14 cellular contexts compared by ENCODE assay signal in genomic region chr5:41908374-41909079, GRCh38. TPM values are rescaled to one million over a fixed set of nuclear protein-coding genes. Genes with fewer than 3 reads are reported as not detected.
DNase-seq lines count a peak whose midpoint lies in the region; ATAC-seq, FAIRE-seq and TF ChIP-seq lines count a peak whose summit lies in the region.
"Had no signal": no experiment of that assay in that cellular context is flagged by ENCODE, and none has a peak within 500 bp of the region (broad histone marks: within the 10 kb centered on the region; RNA-seq: fewer than 3 reads in every experiment).

No MANE protein-coding gene starts in this region.

- no peak for TF ChIP-seq RAD21 in K562 (CRISPR knock-in tag; conservative IDR thresholded peaks at IDR 0.05 in 1 of 2, IDR thresholded peaks at IDR 0.05 in 1 of 2)

- H3K4ac ChIP-seq in mesenchymal stem cell (ENCODE audit: low read depth in 1 of 2, low read length in 2 of 2): no peak overlapping the region

- TF ChIP-seq EP300 in K562 (IDR thresholded peaks at IDR 0.05; ENCODE audit: low read length): no peak

- H2AK5ac ChIP-seq in mesenchymal stem cell (ENCODE audit: low read length, severe bottlenecking): no peak overlapping the region

- POLR2A ChIA-PET in K562 (lab: Yijun Ruan, JAX): no interaction called here

- peaks cover 23% of the 10 kb centered on the region for H3K36me3 Mint-ChIP-seq in mesothelial cell of epicardium

- H3K18ac ChIP-seq in mesenchymal stem cell (ENCODE audit: low read depth in 1 of 2, low read length in 2 of 2): no peak overlapping the region

- TF ChIP-seq POLR2A in K562 (conservative IDR thresholded peaks at IDR 0.05): no peak

- H3K36me3 ChIP-seq in K562 (ENCODE audit: control insufficient read depth, insufficient read depth, low read length): peaks cover 80% of the 10 kb centered on the region
- H3K36me3 ChIP-seq in mesenchymal stem cell (ENCODE audit: control insufficient read depth in 1 of 2, insufficient read depth in 2 of 2, low read depth in 1 of 2, low read length in 2 of 2): peaks cover 0 to 78% of the 10 kb centered on the region in 2 experiments

- 81% methylated on average over 4 of the region's 4 CpGs for whole genome bisulfite sequencing in K562 (ENCODE audit: insufficient coverage, low coverage, missing lambda C conversion rate)
- 100% methylated on average over 3 of the region's 4 CpGs for WGBS in mesenchymal stem cell

- H3K9me1 ChIP-seq in K562 (ENCODE audit: control insufficient read depth, insufficient read depth, low read length): no peaks in the 10 kb centered on the region

- H3K9me3 Mint-ChIP-seq in mesothelial cell of epicardium: no peaks in the 10 kb centered on the region

- no peak overlapping the region for H3K27ac Mint-ChIP-seq in mesothelial cell of epicardium

- in situ Hi-C loops in K562 (cut with MboI): no loop called here

- no peak overlapping the region for H3K4me3 Mint-ChIP-seq in mesothelial cell of epicardium

- H3K27ac ChIP-seq in K562 (ENCODE audit: extremely low read depth, low read depth, low read length) (no peak overlapping the region), mesenchymal stem cell (ENCODE audit: low read length, poor library complexity, severe bottlenecking) (no peak overlapping the region)

- peaks cover 36% of the 10 kb centered on the region for H3K79me2 ChIP-seq in K562 (ENCODE audit: control insufficient read depth, insufficient read depth, low read length)

- H3K4me3 ChIP-seq in AG10803 (ENCODE audit: low read length) (no peak overlapping the region), K562 (no peak overlapping the region), mesenchymal stem cell (ENCODE audit: insufficient read depth in 1 of 2, low read depth in 1 of 2, low read length in 2 of 2) (no peak overlapping the region)

- H3K14ac ChIP-seq in mesenchymal stem cell (ENCODE audit: low read length in 2 of 2): no peak overlapping the region

- peaks cover 6 to 12% of the 10 kb centered on the region in 2 experiments for H3K4me1 ChIP-seq in K562 (replicated peaks in 1 of 2; ENCODE audit: control insufficient read depth in 2 of 2, insufficient read depth in 2 of 2, low read length in 2 of 2)
- peaks cover 3% of the 10 kb centered on the region for H3K4me1 ChIP-seq in mesenchymal stem cell (ENCODE audit: control insufficient read depth, insufficient read depth, low read depth, low read length)

- intact Hi-C loops in K562 (cut with micrococcal nuclease): no loop called here

- no peak overlapping the region for H3K23ac ChIP-seq in mesenchymal stem cell (ENCODE audit: low read length in 2 of 2)

- H2BK5ac ChIP-seq in mesenchymal stem cell (ENCODE audit: low read depth, low read length, poor library complexity, severe bottlenecking): no peak overlapping the region

- no peak for ATAC-seq in K562
- ATAC-seq in stimulated activated naive CD8-positive, alpha-beta T cell treated with anti-CD3 and anti-CD28 coated beads, Interleukin-15, Interleukin-2, amounts not matched to agents 100 U/mL and 50 U/mL, for 24 hours: no peak

- no peak overlapping the region for H4K8ac ChIP-seq in mesenchymal stem cell (ENCODE audit: low read length)

- CTCF ChIA-PET in K562 (lab: Yijun Ruan, JAX; ENCODE audit: low intra/inter-chr PET ratio): no interaction called here

- H2BK120ac ChIP-seq in mesenchymal stem cell (ENCODE audit: low read depth, low read length): no peak overlapping the region

- BruUV-seq in K562 (replicated peaks; lab: Mats Ljungman, UMichigan): no TSS peak

- no peaks in the 10 kb centered on the region for H4K20me1 ChIP-seq in K562 (replicated peaks; ENCODE audit: control insufficient read depth, insufficient read depth, low read length)

- TF ChIP-seq CTCF in AG10803 (conservative IDR thresholded peaks at IDR 0.05; ENCODE audit: low read length) (no peak), K562 (IDR thresholded peaks at IDR 0.05 in 2 of 3, conservative IDR thresholded peaks at IDR 0.05 in 1 of 3; ENCODE audit: insufficient read depth in 2 of 3, low read depth in 1 of 3, low read length in 3 of 3) (no peak), mesothelial cell of epicardium (IDR thresholded peaks at IDR 0.05; ENCODE audit: unreplicated experiment) (no peak)

- no peak overlapping the region for H2BK15ac ChIP-seq in mesenchymal stem cell (ENCODE audit: low read depth, poor library complexity, severe bottlenecking)

- no peak overlapping the region for H4K91ac ChIP-seq in mesenchymal stem cell (ENCODE audit: low read length)

- no peaks in the 10 kb centered on the region for H3K9me3 ChIP-seq in K562 (replicated peaks; ENCODE audit: control insufficient read depth, insufficient read depth, low read depth, low read length)
- H3K9me3 ChIP-seq in mesenchymal stem cell (ENCODE audit: control insufficient read depth, low read length): no peaks in the 10 kb centered on the region

- no peaks in the 10 kb centered on the region for H3K27me3 Mint-ChIP-seq in mesothelial cell of epicardium (ENCODE audit: low read depth)

- H3K4me2 ChIP-seq in K562 (ENCODE audit: insufficient read depth, low read length): no peak overlapping the region
- H3K4me2 ChIP-seq in mesenchymal stem cell (ENCODE audit: low read length, poor library complexity, severe bottlenecking): no peak overlapping the region

- H3K27me3 ChIP-seq in K562 (ENCODE audit: control insufficient read depth in 2 of 2, insufficient read depth in 2 of 2, low read length in 2 of 2): no peaks in the 10 kb centered on the region
- no peaks in the 10 kb centered on the region for H3K27me3 ChIP-seq in mesenchymal stem cell (ENCODE audit: control insufficient read depth in 1 of 2, insufficient read depth in 1 of 2, low read length in 2 of 2)

- H2AFZ ChIP-seq in K562 (ENCODE audit: low read depth, low read length) (no peak overlapping the region), mesenchymal stem cell (ENCODE audit: low read depth, low read length) (no peak overlapping the region)

- FAIRE-seq in K562 (lab: Jason Lieb, UNC): no peak

- no peak overlapping the region for H2BK12ac ChIP-seq in mesenchymal stem cell (ENCODE audit: low read length in 2 of 2)

- H3K9ac ChIP-seq in K562 (ENCODE audit: insufficient read depth in 1 of 2, low read depth in 2 of 2, low read length in 2 of 2): no peak overlapping the region
- H3K9ac ChIP-seq in mesenchymal stem cell (ENCODE audit: low read length): peak overlapping the region; percentile 100

- H3K4me1 Mint-ChIP-seq in mesothelial cell of epicardium: peaks cover 19% of the 10 kb centered on the region

- DNase-seq in AG10803 (ENCODE audit: low read depth): peak; percentile 66
- DNase-seq in HS-5 (ENCODE audit: low read depth): peak; percentile 28
- no peak for DNase-seq in K562 (ENCODE audit: extremely low read depth in 1 of 4, low spot score in 3 of 4)
- peak; percentile 80 for DNase-seq in mesenchymal stem cell
- no peak for DNase-seq in stimulated activated naive CD8-positive, alpha-beta T cell treated with anti-CD3 and anti-CD28 coated beads, Interleukin-15, Interleukin-2, amounts not matched to agents 100 U/mL and 50 U/mL, for 24 hours
- no peak for DNase-seq in RPMI8226
- DNase-seq in mesothelial cell of epicardium (ENCODE audit: low spot score in 2 of 2, unreplicated experiment in 2 of 2): no peak
- DNase-seq in NCI-H69 (lab: John Stamatoyannopoulos, UW): no peak
- DNase-seq: activated CD4-positive, alpha-beta T cell treated with anti-CD3 and anti-CD28 coated beads, Interleukin-2, amount 50 U/mL, for 4 hours; aorta; DMS153; midbrain; NCI-H526 treated with DMSO at 0.1 percent for 48 hours; stimulated activated CD4-positive, alpha-beta T cell treated with anti-CD3 and anti-CD28 coated beads, Interleukin-12 subunit alpha, Interleukin-12 subunit beta, amount 100 ng/mL, for 4 hours had no signal

- H3K79me1 ChIP-seq in mesenchymal stem cell (replicated peaks; ENCODE audit: low read length, poor library complexity, severe bottlenecking): peaks cover 7% of the 10 kb centered on the region

RNA-seq across cellular contexts. Expression of gene RIMOC1, which starts 4.4 kb away (rescaled TPM):
- 9.3 and 33.8 TPM in 2 replicates for total RNA-seq in K562 (2011; cell fraction: chromatin; rRNA removed; ENCODE audit: low replicate concordance)
- 5.0 and 6.3 TPM in 2 replicates for total RNA-seq in K562 (2011; cell fraction: nucleolus; rRNA removed)
- 20.1 and 37.6 TPM in 2 replicates for total RNA-seq in K562 (2011; cell fraction: nucleoplasm; rRNA removed)
- total RNA-seq in K562 (2014; rRNA removed) (13.8 and 19.6 TPM in 2 replicates), K562 (2014; rRNA removed; fragmentation: Illumina TruSeq; extraction: Trizol) (38.3 and 42.1 TPM in 2 replicates), K562 (2015; rRNA removed; fragmentation: Illumina TruSeq; extraction: Trizol) (30.3 and 30.8 TPM in 2 replicates), K562 (2021) (47.5 and 48.7 TPM in 2 replicates), mesothelial cell of epicardium (29.2 to 30.8 TPM (median 30.0 TPM) in 3 replicates)
- polyA plus RNA-seq in K562 (2011; rRNA removed) (47.9 and 63.1 TPM in 2 replicates), K562 (2014; fragmentation: Illumina TruSeq; extraction: Trizol) (33.7 and 40.6 TPM in 2 replicates), K562 (2014; fragmentation: Nextera tagmentation; extraction: Ambion mirVana) (10 to 100 TPM; 11.6 to 14.3 TPM), K562 (2014; rRNA removed) (26.3 and 34.9 TPM in 2 replicates)
- polyA plus RNA-seq in K562 (2011; cell fraction: cytosol; rRNA removed): 14.0 and 39.5 TPM in 2 replicates
- 19.8 and 31.5 TPM in 2 replicates for polyA plus RNA-seq in K562 (2011; cell fraction: nucleus; rRNA removed)
- 9.2 and 13.4 TPM in 2 replicates for polyA plus RNA-seq in K562 (2012)
- 69.0 and 79.7 TPM in 2 replicates for polyA minus RNA-seq in K562 (2011; rRNA and poly(A)+ RNA removed)
- 14.0 and 24.0 TPM in 2 replicates for polyA minus RNA-seq in K562 (2011; cell fraction: cytosol; rRNA and poly(A)+ RNA removed)
- 15.8 and 23.4 TPM in 2 replicates for polyA minus RNA-seq in K562 (2011; cell fraction: nucleus; rRNA and poly(A)+ RNA removed)
- polyA plus RNA-seq in mesenchymal stem cell (2013, experiment 1 of 2): 27.0 TPM
- polyA plus RNA-seq in mesenchymal stem cell (2013, experiment 2 of 2): 27.7 TPM

RNA-seq across cellular contexts. Expression of gene FBXO4, which starts 16.6 kb away (rescaled TPM):
- 9.4 and 30.6 TPM in 2 replicates for total RNA-seq in K562 (2011; cell fraction: chromatin; rRNA removed; ENCODE audit: low replicate concordance)
- total RNA-seq in K562 (2011; cell fraction: nucleolus; rRNA removed): 7.9 and 8.7 TPM in 2 replicates
- 20.8 and 29.9 TPM in 2 replicates for total RNA-seq in K562 (2011; cell fraction: nucleoplasm; rRNA removed)
- total RNA-seq in K562 (2014; rRNA removed): 17.1 and 18.3 TPM in 2 replicates
- 21.0 and 24.9 TPM in 2 replicates for total RNA-seq in K562 (2014; rRNA removed; fragmentation: Illumina TruSeq; extraction: Trizol)
- total RNA-seq in K562 (2015; rRNA removed; fragmentation: Illumina TruSeq; extraction: Trizol): 18.9 and 19.6 TPM in 2 replicates
- total RNA-seq in K562 (2021): 15.1 and 19.6 TPM in 2 replicates
- polyA plus RNA-seq in K562 (2011; rRNA removed): 31.2 and 33.4 TPM in 2 replicates
- 7.6 and 22.2 TPM in 2 replicates for polyA plus RNA-seq in K562 (2011; cell fraction: cytosol; rRNA removed)
- 11.7 and 19.2 TPM in 2 replicates for polyA plus RNA-seq in K562 (2011; cell fraction: nucleus; rRNA removed)
- polyA plus RNA-seq in K562 (2012): 11.3 and 23.0 TPM in 2 replicates
- polyA plus RNA-seq in K562 (2014; fragmentation: Illumina TruSeq; extraction: Trizol): 19.0 and 19.3 TPM in 2 replicates
- polyA plus RNA-seq in K562 (2014; fragmentation: Nextera tagmentation; extraction: Ambion mirVana): 1 to 10 TPM; 5.9 to 8.2 TPM
- 19.7 and 20.4 TPM in 2 replicates for polyA plus RNA-seq in K562 (2014; rRNA removed)
- 29.8 and 38.5 TPM in 2 replicates for polyA minus RNA-seq in K562 (2011; rRNA and poly(A)+ RNA removed)
- polyA minus RNA-seq in K562 (2011; cell fraction: cytosol; rRNA and poly(A)+ RNA removed): 10.0 and 10.7 TPM in 2 replicates
- 12.8 and 29.5 TPM in 2 replicates for polyA minus RNA-seq in K562 (2011; cell fraction: nucleus; rRNA and poly(A)+ RNA removed)
- 6.7 TPM for polyA plus RNA-seq in mesenchymal stem cell (2013, experiment 1 of 2)
- polyA plus RNA-seq in mesenchymal stem cell (2013, experiment 2 of 2): 7.2 TPM
- total RNA-seq in mesothelial cell of epicardium: 5.6 to 6.8 TPM (median 5.9 TPM) in 3 replicates

RNA-seq across cellular contexts. Expression of gene OXCT1, which starts 38.3 kb away (rescaled TPM):
- total RNA-seq in K562 (2011; cell fraction: chromatin; rRNA removed; ENCODE audit: low replicate concordance): 19.0 and 39.2 TPM in 2 replicates
- 12.0 and 17.2 TPM in 2 replicates for total RNA-seq in K562 (2011; cell fraction: nucleolus; rRNA removed)
- 20.5 and 31.0 TPM in 2 replicates for total RNA-seq in K562 (2011; cell fraction: nucleoplasm; rRNA removed)
- total RNA-seq in K562 (2014; rRNA removed): 26.6 and 28.8 TPM in 2 replicates
- 50.6 and 56.8 TPM in 2 replicates for total RNA-seq in K562 (2014; rRNA removed; fragmentation: Illumina TruSeq; extraction: Trizol)
- total RNA-seq in K562 (2015; rRNA removed; fragmentation: Illumina TruSeq; extraction: Trizol): 46.6 and 50.4 TPM in 2 replicates
- total RNA-seq in K562 (2021): 34.7 and 35.8 TPM in 2 replicates
- polyA plus RNA-seq in K562 (2011; rRNA removed): 37.6 and 42.3 TPM in 2 replicates
- 7.5 and 23.0 TPM in 2 replicates for polyA plus RNA-seq in K562 (2011; cell fraction: cytosol; rRNA removed)
- 10.9 and 29.4 TPM in 2 replicates for polyA plus RNA-seq in K562 (2011; cell fraction: nucleus; rRNA removed)
- polyA plus RNA-seq in K562 (2012): 33.7 and 65.0 TPM in 2 replicates
- 44.3 and 51.0 TPM in 2 replicates for polyA plus RNA-seq in K562 (2014; fragmentation: Illumina TruSeq; extraction: Trizol)
- polyA plus RNA-seq in K562 (2014; fragmentation: Nextera tagmentation; extraction: Ambion mirVana): 10 to 100 TPM; 24.7 to 41.9 TPM
- polyA plus RNA-seq in K562 (2014; rRNA removed): 41.2 and 61.2 TPM in 2 replicates
- polyA minus RNA-seq in K562 (2011; rRNA and poly(A)+ RNA removed): 61.4 and 117 TPM in 2 replicates
- polyA minus RNA-seq in K562 (2011; cell fraction: cytosol; rRNA and poly(A)+ RNA removed): 15.7 and 26.4 TPM in 2 replicates
- polyA minus RNA-seq in K562 (2011; cell fraction: nucleus; rRNA and poly(A)+ RNA removed): 17.0 and 54.2 TPM in 2 replicates
- 11.0 TPM for polyA plus RNA-seq in mesenchymal stem cell (2013, experiment 1 of 2)
- 10.8 TPM for polyA plus RNA-seq in mesenchymal stem cell (2013, experiment 2 of 2)
- total RNA-seq in mesothelial cell of epicardium: 20.3 to 21.2 TPM (median 20.8 TPM) in 3 replicates

Comparison
In these comparisons a context has a peak if more than half of its experiments do, and no peak if none do; other contexts are left out.
1. DNase-seq: peak in AG10803 (single experiment), HS-5 (single experiment) and mesenchymal stem cell (single experiment); none in K562 (0 of 4), stimulated activated naive CD8-positive, alpha-beta T cell treated with anti-CD3 and anti-CD28 coated beads, Interleukin-15, Interleukin-2, amounts not matched to agents 100 U/mL and 50 U/mL, for 24 hours (single experiment), RPMI8226 (single experiment), mesothelial cell of epicardium (0 of 2) and NCI-H69 (single experiment).